9 cellular contexts compared by ENCODE assay signal in the genomic region with DNA sequence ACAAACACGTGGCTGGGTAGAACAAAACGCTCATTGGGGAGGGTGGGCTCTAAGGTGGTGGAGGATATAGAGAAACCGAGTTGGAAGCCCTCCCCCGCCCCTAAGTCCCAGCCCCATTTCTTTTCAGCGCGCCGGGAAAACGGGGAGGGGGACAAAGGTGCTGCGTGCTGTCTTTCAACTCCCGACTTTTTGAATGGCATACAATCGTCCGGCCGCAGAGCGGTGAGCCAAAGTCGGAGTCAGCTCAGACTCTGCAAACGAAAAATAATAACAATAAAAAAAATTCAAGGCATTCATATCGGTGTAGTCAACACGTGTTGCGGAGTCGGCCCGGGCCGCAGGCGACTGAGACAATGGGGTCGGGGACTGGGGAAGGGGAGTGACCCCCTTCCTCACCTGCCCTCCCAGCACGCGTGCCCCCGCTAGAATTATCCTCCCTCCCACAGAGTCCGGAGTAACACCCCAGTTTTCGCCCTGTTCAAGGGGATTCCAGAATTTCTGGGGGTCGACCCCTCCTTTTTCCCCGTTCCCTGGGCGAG. TPM values are rescaled to one million over a fixed set of nuclear protein-coding genes. Genes with fewer than 3 reads are reported as not detected.
DNase-seq lines count a peak whose midpoint lies in the region; ATAC-seq, FAIRE-seq and TF ChIP-seq lines count a peak whose summit lies in the region.
"Had no signal": no experiment of that assay in that cellular context is flagged by ENCODE, and none has a peak within 500 bp of the region (broad histone marks: within the 10 kb centered on the region; RNA-seq: fewer than 3 reads in every experiment).

No MANE protein-coding gene starts in this region.

- peak overlapping the region; percentile 86 for H2BK120ac ChIP-seq in mesendoderm (ENCODE audit: low read depth, low read length)

- DNase-seq in CD4-positive, CD25-positive, alpha-beta regulatory T cell, result no peak
- DNase-seq in HFFc6 (no peak), mesendoderm (peak; percentile 93), RCC 7860 (ENCODE audit: low spot score) (no peak), thyroid gland (no peak)

- H3K4ac ChIP-seq in mesendoderm (ENCODE audit: low read depth, low read length), result peak overlapping the region; percentile 96

- H2BK15ac ChIP-seq in mesendoderm (replicated peaks; ENCODE audit: low read depth), result no peak overlapping the region

- H3K27me3 Mint-ChIP-seq in CD4-positive, CD25-positive, alpha-beta regulatory T cell, result peaks cover 83% of the 10 kb centered on the region
- peaks cover 44% of the 10 kb centered on the region for H3K27me3 Mint-ChIP-seq in HFFc6 (ENCODE audit: insufficient read depth)
- peaks cover 48% of the 10 kb centered on the region for H3K27me3 Mint-ChIP-seq in activated naive CD8-positive, alpha-beta T cell

- WGBS in mesendoderm (ENCODE audit: extremely low coverage, insufficient coverage, low lambda C conversion rate), result no CpG with 5 or more reads among the region's 32 CpGs
- WGBS in thyroid gland, 2 donors, result 6 to 11% methylated on average over 29 to 30 of the region's 32 CpGs

- peak overlapping the region; percentile 38 for H4K5ac ChIP-seq in mesendoderm (ENCODE audit: low read length)

- H3K79me1 ChIP-seq in mesendoderm (ENCODE audit: low read length), result no peaks in the 10 kb centered on the region

- no peak overlapping the region for H3K27ac Mint-ChIP-seq in CD4-positive, CD25-positive, alpha-beta regulatory T cell
- H3K27ac Mint-ChIP-seq in HFFc6, result no peak overlapping the region
- H3K27ac Mint-ChIP-seq in activated naive CD8-positive, alpha-beta T cell, result no peak overlapping the region

- H2BK5ac ChIP-seq in mesendoderm (ENCODE audit: low read length), result peak overlapping the region; percentile 95

- peak overlapping the region in 3 of 4 donors; percentile 13 to 68 (median 55) for H3K4me3 Mint-ChIP-seq in CD4-positive, CD25-positive, alpha-beta regulatory T cell
- peak overlapping the region; percentile 81 for H3K4me3 Mint-ChIP-seq in HFFc6
- peak overlapping the region; percentile 71 for H3K4me3 Mint-ChIP-seq in activated naive CD8-positive, alpha-beta T cell

- H2AK5ac ChIP-seq in mesendoderm (ENCODE audit: low read length), result peak overlapping the region; percentile 91

- H3K79me2 ChIP-seq in mesendoderm (ENCODE audit: control insufficient read depth, insufficient read depth, low read length), result peaks cover 31% of the 10 kb centered on the region

- H3K36me3 ChIP-seq in CD4-positive, CD25-positive, alpha-beta regulatory T cell (ENCODE audit: control insufficient read depth, insufficient read depth, low read length), result no peaks in the 10 kb centered on the region
- no peaks in the 10 kb centered on the region for H3K36me3 ChIP-seq in mesendoderm (ENCODE audit: control insufficient read depth, insufficient read depth, low read length)
- no peaks in the 10 kb centered on the region for H3K36me3 ChIP-seq in thyroid gland

- intact Hi-C loops in thyroid gland (cut with DNase I), result loop anchor here (10.0 kb wide), 2 partner anchors 261 to 401 kb away; partner anchors contain the start of genes HOXB3 and HOXB5

- H3K4me1 Mint-ChIP-seq in CD4-positive, CD25-positive, alpha-beta regulatory T cell, result peaks cover 0 to 36% (median 21%) of the 10 kb centered on the region in 4 donors
- H3K4me1 Mint-ChIP-seq in HFFc6 (ENCODE audit: low read depth), result peaks cover 33% of the 10 kb centered on the region
- peaks cover 24% of the 10 kb centered on the region for H3K4me1 Mint-ChIP-seq in activated naive CD8-positive, alpha-beta T cell (ENCODE audit: low read depth)

- peak overlapping the region; percentile 90 for H4K8ac ChIP-seq in mesendoderm (ENCODE audit: low read depth, low read length)

- no peak for TF ChIP-seq POLR2A in thyroid gland (IDR thresholded peaks at IDR 0.05)

- no peaks in the 10 kb centered on the region for H3K36me3 Mint-ChIP-seq in CD4-positive, CD25-positive, alpha-beta regulatory T cell
- peaks cover 18% of the 10 kb centered on the region for H3K36me3 Mint-ChIP-seq in HFFc6 (ENCODE audit: low read depth)
- peaks cover 3% of the 10 kb centered on the region for H3K36me3 Mint-ChIP-seq in activated naive CD8-positive, alpha-beta T cell

- FAIRE-seq in RCC 7860 (lab: Jason Lieb, UNC), result no peak

- H3K9me3 ChIP-seq in CD4-positive, CD25-positive, alpha-beta regulatory T cell (ENCODE audit: control insufficient read depth in 2 of 2, low read length in 2 of 2), result no peaks in the 10 kb centered on the region
- no peaks in the 10 kb centered on the region for H3K9me3 ChIP-seq in thyroid gland

- peaks cover 36% of the 10 kb centered on the region for H3K4me1 ChIP-seq in CD4-positive, CD25-positive, alpha-beta regulatory T cell (ENCODE audit: control insufficient read depth, insufficient read depth, low read length, poor library complexity, severe bottlenecking)
- H3K4me1 ChIP-seq in mesendoderm (ENCODE audit: control insufficient read depth, low read depth, low read length), result peaks cover 2% of the 10 kb centered on the region
- H3K4me1 ChIP-seq in thyroid gland, result peaks cover 9 to 28% of the 10 kb centered on the region in 2 donors

- H3K27me3 ChIP-seq in CD4-positive, CD25-positive, alpha-beta regulatory T cell (ENCODE audit: control insufficient read depth, insufficient read depth, low read length), result peaks cover 56% of the 10 kb centered on the region
- H3K27me3 ChIP-seq in mesendoderm (ENCODE audit: insufficient read depth, low read length, poor library complexity) (no peaks in the 10 kb centered on the region), thyroid gland (peaks cover 74% of the 10 kb centered on the region)

- H3K4me3 ChIP-seq in CD4-positive, CD25-positive, alpha-beta regulatory T cell (ENCODE audit: low read depth, low read length), result no peak overlapping the region
- H3K4me3 ChIP-seq in mesendoderm (ENCODE audit: low read length), result peak overlapping the region; percentile 94
- no peak overlapping the region for H3K4me3 ChIP-seq in thyroid gland (replicated peaks in 1 of 3)

- no peak for ATAC-seq in CD4-positive, CD25-positive, alpha-beta regulatory T cell (ENCODE audit: low read depth in 2 of 2)
- ATAC-seq in HG03175 (IDR thresholded peaks at IDR 0.05; ENCODE audit: unreplicated experiment) (no peak), GM19395 (IDR thresholded peaks at IDR 0.05; ENCODE audit: unreplicated experiment) (no peak)

- H3K9ac ChIP-seq in mesendoderm (ENCODE audit: low read length), result peak overlapping the region; percentile 98

- peak overlapping the region; percentile 86 for H3K23ac ChIP-seq in mesendoderm (ENCODE audit: low read length)

- peak overlapping the region; percentile 99 for H3K56ac ChIP-seq in mesendoderm (ENCODE audit: low read length)

- peak overlapping the region; percentile 73 for H3K4me2 ChIP-seq in mesendoderm (ENCODE audit: low read length)

- H3K9me3 Mint-ChIP-seq in CD4-positive, CD25-positive, alpha-beta regulatory T cell, result peaks cover 0 to 15% (median 2%) of the 10 kb centered on the region in 7 donors
- no peaks in the 10 kb centered on the region for H3K9me3 Mint-ChIP-seq in HFFc6
- no peaks in the 10 kb centered on the region for H3K9me3 Mint-ChIP-seq in activated naive CD8-positive, alpha-beta T cell (ENCODE audit: low read depth)

- H3K27ac ChIP-seq in CD4-positive, CD25-positive, alpha-beta regulatory T cell (ENCODE audit: insufficient read depth, low read length, poor library complexity, severe bottlenecking), result no peak overlapping the region
- H3K27ac ChIP-seq in mesendoderm (ENCODE audit: low read depth, low read length), result peak overlapping the region; percentile 100
- no peak overlapping the region for H3K27ac ChIP-seq in thyroid gland

- TF ChIP-seq CTCF in HFFc6 (IDR thresholded peaks at IDR 0.05) (no peak), thyroid gland (IDR thresholded peaks at IDR 0.05) (no peak)

- H3K18ac ChIP-seq in mesendoderm (ENCODE audit: low read length), result peak overlapping the region; percentile 99

RNA-seq across cellular contexts. Expression of gene IGF2BP1, which starts 1.8 kb away (rescaled TPM):
- not detected for total RNA-seq in CD4-positive, CD25-positive, alpha-beta regulatory T cell
- polyA plus RNA-seq in CD4-positive, CD25-positive, alpha-beta regulatory T cell, result not detected
- total RNA-seq in HFFc6 (2021; fragmentation: NEBNext Ultra II Directional; extraction: Animal tissue kit (Norgen Biotek cat#: 25700)), result 10 to 100 TPM; 26.5 to 65.4 (median 60.0) TPM
- 132 TPM for polyA plus RNA-seq in mesendoderm (2013, experiment 1 of 2)
- 142 TPM for polyA plus RNA-seq in mesendoderm (2013, experiment 2 of 2)
- under 1 TPM in 2 of 4 donors, not detected in 2; 0.33 to 0.94 TPM for total RNA-seq in thyroid gland

RNA-seq across cellular contexts. Expression of gene GIP, which starts 27.0 kb away (rescaled TPM):
- total RNA-seq in CD4-positive, CD25-positive, alpha-beta regulatory T cell, result not detected
- not detected for polyA plus RNA-seq in CD4-positive, CD25-positive, alpha-beta regulatory T cell
- total RNA-seq in HFFc6 (2021; fragmentation: NEBNext Ultra II Directional; extraction: Animal tissue kit (Norgen Biotek cat#: 25700)), result under 1 TPM in 4 of 6 experiments, not detected in 2; 0.31 to 0.60 (median 0.35) TPM
- polyA plus RNA-seq in mesendoderm (2013, experiment 1 of 2), result 0.20 TPM
- polyA plus RNA-seq in mesendoderm (2013, experiment 2 of 2), result 0.35 TPM
- total RNA-seq in thyroid gland, result not detected
- total RNA-seq: myocyte had no signal

RNA-seq across cellular contexts. Expression of gene SNF8, which starts 50.8 kb away (rescaled TPM):
- total RNA-seq in CD4-positive, CD25-positive, alpha-beta regulatory T cell, result 70.3 TPM
- polyA plus RNA-seq in CD4-positive, CD25-positive, alpha-beta regulatory T cell, result 100 to 1,000 TPM; 107 to 125 (median 120) TPM
- 100 to 1,000 TPM; 131 to 176 (median 157) TPM for total RNA-seq in HFFc6 (2021; fragmentation: NEBNext Ultra II Directional; extraction: Animal tissue kit (Norgen Biotek cat#: 25700))
- polyA plus RNA-seq in mesendoderm (2013, experiment 1 of 2), result 115 TPM
- 113 TPM for polyA plus RNA-seq in mesendoderm (2013, experiment 2 of 2)
- 100 to 1,000 TPM in 1 of 4 donors, 10 to 100 TPM in 3; 64.9 to 150 (median 96.5) TPM for total RNA-seq in thyroid gland

Comparison
In these comparisons a context has a peak if more than half of its experiments do, and no peak if none do; other contexts are left out.
1. RNA of gene IGF2BP1, which starts 1.8 kb away (total RNA-seq): 26.5 to 65.4 TPM in HFFc6; 0.33 to 0.94 TPM in thyroid gland and not detected in CD4-positive, CD25-positive, alpha-beta regulatory T cell (single experiment); every median in the first group is over 10 times any median in the second.
2. Peak in every context shown above with its lines, with median percentiles within 50 percentile points of each other: H3K4me3 Mint-ChIP-seq.